In genomic region chr17:77076046-77076882, GRCh38 we compare ENCODE assay signal across 13 cellular contexts.
DNase-seq lines count a peak whose midpoint lies in the region; ATAC-seq, FAIRE-seq and TF ChIP-seq lines count a peak whose summit lies in the region.
"Had no signal": no experiment of that assay in that cellular context is flagged by ENCODE, and none has a peak within 500 bp of the region (broad histone marks: within the 10 kb centered on the region; RNA-seq: fewer than 3 reads in every experiment).

No MANE protein-coding gene starts in this region.

- H3K9me3 Mint-ChIP-seq in WTC11 (no peaks in the 10 kb centered on the region), nephron progenitor cell (no peaks in the 10 kb centered on the region)
- H3K9me3 Mint-ChIP-seq: activated T-helper 2 cell treated with anti-CD3 and anti-CD28 coated beads, Interferon-gamma antibody, Interleukin-2, Interleukin-4, amounts not matched to agents 10 μg/mL and 5 μg/mL and 100 μg/mL, durations not matched to agents 14 hours and 24 hours and 36 hours had no signal

- H3K36me3 Mint-ChIP-seq in WTC11 (no peaks in the 10 kb centered on the region), nephron progenitor cell (ENCODE audit: low read depth) (no peaks in the 10 kb centered on the region)

- no peak for FAIRE-seq in frontal cortex (lab: Jason Lieb, UNC)

- H3K27me3 Mint-ChIP-seq in WTC11 (ENCODE audit: low read depth), result peaks cover 5% of the 10 kb centered on the region
- H3K27me3 Mint-ChIP-seq in nephron progenitor cell (ENCODE audit: low read depth, poor library complexity), result peaks cover 43% of the 10 kb centered on the region

- no peaks in the 10 kb centered on the region for H3K36me3 ChIP-seq in H7 (replicated peaks; ENCODE audit: control insufficient read depth, insufficient read depth, low read length)
- H3K36me3 ChIP-seq: cardiac muscle cell had no signal

- 0 out of 2 replicates have a peak overlapping the region, but pooled peaks have one; percentile 17 for H3K27ac Mint-ChIP-seq in WTC11
- H3K27ac Mint-ChIP-seq in nephron progenitor cell, result peak overlapping the region; percentile 21
- H3K27ac Mint-ChIP-seq: activated T-helper 2 cell treated with anti-CD3 and anti-CD28 coated beads, Interferon-gamma antibody, Interleukin-2, Interleukin-4, amounts not matched to agents 10 μg/mL and 5 μg/mL and 100 μg/mL, durations not matched to agents 14 hours and 24 hours and 36 hours had no signal

- peak; percentile 51 for DNase-seq in EH (ENCODE audit: low read depth)
- DNase-seq in NCI-H2081 (lab: John Stamatoyannopoulos, UW), result peak; percentile 84 to 95
- no peak for DNase-seq in WTC11 (ENCODE audit: low spot score)
- peak; percentile 16 for DNase-seq in nephron progenitor cell
- no peak for DNase-seq in H7
- DNase-seq in occipital lobe (lab: John Stamatoyannopoulos, UW), result no peak
- DNase-seq in frontal cortex (ENCODE audit: low spot score in 2 of 2), result no peak
- DNase-seq: activated CD4-positive, alpha-beta T cell treated with anti-CD3 and anti-CD28 coated beads, Interleukin-2, amount 50 U/mL, for 48 hours; GOT3 had no signal

- peaks cover 12% of the 10 kb centered on the region for H3K4me1 Mint-ChIP-seq in WTC11
- H3K4me1 Mint-ChIP-seq in nephron progenitor cell, result peaks cover 28% of the 10 kb centered on the region

- H3K4me3 Mint-ChIP-seq in WTC11, result no peak overlapping the region
- peak overlapping the region; percentile 37 for H3K4me3 Mint-ChIP-seq in nephron progenitor cell

- ATAC-seq in WTC11 (0 out of 2 replicates have a peak, but pooled peaks have one; percentile 24), GM19351 (IDR thresholded peaks at IDR 0.05; ENCODE audit: unreplicated experiment) (no peak)
- ATAC-seq: Panc1 had no signal

- CTCF ChIA-PET in WTC11 (lab: Charles Lee), result interaction anchor here (0.6 to 1.9 kb wide), 6 partner anchors 10 to 336 kb away, joined by 3 to 11 read pairs (median 4); no protein-coding TSS in a partner anchor

- no peaks in the 10 kb centered on the region; the same call in 1 of the 2 replicates for H3K27me3 ChIP-seq in H7 (ENCODE audit: control insufficient read depth, insufficient read depth, low read length)
- H3K27me3 ChIP-seq: cardiac muscle cell had no signal

- no peak for TF ChIP-seq CTCF in WTC11 (IDR thresholded peaks at IDR 0.05)
- no peak for TF ChIP-seq CTCF in nephron progenitor cell (IDR thresholded peaks at IDR 0.05)

- no peak overlapping the region for H3K4me3 ChIP-seq in H7 (ENCODE audit: insufficient read depth, low read depth, low read length)
- H3K4me3 ChIP-seq: cardiac muscle cell had no signal

- POLR2A ChIA-PET in WTC11 (lab: Charles Lee), result no interaction called here

TF ChIP-seq in WTC11, 78 proteins besides CTCF, POLR2A, EP300 and RAD21:
- no peak for TF ChIP-seq CDX4 (CRISPR knock-in tag; IDR thresholded peaks at IDR 0.05; ENCODE audit: borderline replicate concordance)
- no peak for TF ChIP-seq ZNF121 (CRISPR knock-in tag; IDR thresholded peaks at IDR 0.05)
- TF ChIP-seq ZBTB21 (CRISPR knock-in tag; IDR thresholded peaks at IDR 0.05; ENCODE audit: borderline replicate concordance), result no peak
- no peak for TF ChIP-seq SMAD3 (CRISPR knock-in tag; IDR thresholded peaks at IDR 0.05; ENCODE audit: borderline replicate concordance)
- no peak for TF ChIP-seq ERG (CRISPR knock-in tag; IDR thresholded peaks at IDR 0.05)
TF ChIP-seq in WTC11: peak in this region for 0.

Comparison
In these comparisons a context has a peak if more than half of its experiments do, and no peak if none do; other contexts are left out.
1. DNase-seq: peak in EH (single experiment), NCI-H2081 (2 of 2) and nephron progenitor cell (single experiment); none in WTC11 (single experiment), H7 (single experiment), occipital lobe (single experiment) and frontal cortex (0 of 2).